ENCODE assay signal across 11 cellular contexts in the genomic region with DNA sequence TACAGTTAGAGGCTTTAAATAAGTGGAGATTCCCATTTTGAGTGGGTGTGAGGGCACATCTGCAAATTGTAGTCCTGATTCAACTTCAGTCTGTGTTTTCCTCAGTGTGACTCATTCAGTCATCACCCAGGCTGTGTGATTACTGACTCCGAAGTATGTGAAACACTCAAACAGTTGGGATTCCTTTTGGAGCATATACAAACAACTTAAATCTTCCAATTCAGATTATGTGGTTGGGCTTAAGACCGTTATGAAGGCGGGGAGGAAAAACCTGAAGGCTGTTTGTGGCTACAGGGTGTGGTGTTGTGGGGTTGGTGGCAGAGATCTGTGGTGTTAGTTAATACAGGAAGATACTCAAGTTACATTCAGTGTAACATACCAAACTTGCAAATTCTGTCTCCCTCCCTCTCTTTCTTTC.
A peak's percentile ranks its signal among the peaks of the same experiment; 100 is the strongest.
DNase-seq lines count a peak whose midpoint lies in the region; ATAC-seq and TF ChIP-seq lines count a peak whose summit lies in the region.
"Had no signal": no experiment of that assay in that cellular context is flagged by ENCODE, and none has a peak within 500 bp of the region (broad histone marks: within the 10 kb centered on the region; RNA-seq: fewer than 3 reads in every experiment).

No MANE protein-coding gene starts in this region.

- no peak for TF ChIP-seq CTCF in RWPE2 (IDR thresholded peaks at IDR 0.05; ENCODE audit: poor library complexity, severe bottlenecking)
- TF ChIP-seq CTCF in smooth muscle cell (IDR thresholded peaks at IDR 0.05; ENCODE audit: borderline replicate concordance, insufficient read depth, poor library complexity, severe bottlenecking): no peak

- H3K27me3 Mint-ChIP-seq in activated CD4-positive, alpha-beta memory T cell treated with anti-CD3 and anti-CD28 coated beads, Interleukin-2, amount 10 ng/mL, durations not matched to agents 7 days and 5 days: no peaks in the 10 kb centered on the region
- H3K27me3 Mint-ChIP-seq in activated CD4-positive, alpha-beta memory T cell treated with anti-CD3 and anti-CD28 coated beads for 36 hours: no peaks in the 10 kb centered on the region
- H3K27me3 Mint-ChIP-seq: type B pancreatic cell had no signal

- H3K79me2 ChIP-seq in smooth muscle cell (ENCODE audit: low read depth): no peaks in the 10 kb centered on the region

- 2% methylated on average over 3 of the region's 3 CpGs for WGBS in smooth muscle cell (ENCODE audit: low lambda C conversion rate)

- H3K4me1 ChIP-seq in RWPE2 (ENCODE audit: insufficient read depth, poor library complexity, severe bottlenecking) (peaks cover 18% of the 10 kb centered on the region), smooth muscle cell (ENCODE audit: low read depth) (peaks cover 27% of the 10 kb centered on the region)

- H4K20me1 ChIP-seq in smooth muscle cell (ENCODE audit: low read depth): no peaks in the 10 kb centered on the region
- H4K20me1 ChIP-seq: BLaER1 treated with 17β-estradiol and CSF1 and Interleukin-3, amounts not matched to agents 10 nM and 100 nM had no signal

- H3K27me3 ChIP-seq in RWPE2 (ENCODE audit: insufficient read depth, poor library complexity, severe bottlenecking) (no peaks in the 10 kb centered on the region), smooth muscle cell (ENCODE audit: low read depth) (no peaks in the 10 kb centered on the region)
- H3K27me3 ChIP-seq: BLaER1 treated with 17β-estradiol and CSF1 and Interleukin-3, amounts not matched to agents 10 nM and 100 nM had no signal

- H3K9ac ChIP-seq in smooth muscle cell (ENCODE audit: low read depth): peak overlapping the region; percentile 21
- H3K9ac ChIP-seq: BLaER1 treated with 17β-estradiol and CSF1 and Interleukin-3, amounts not matched to agents 10 nM and 100 nM had no signal

- CTCF ChIA-PET in activated CD4-positive, alpha-beta memory T cell treated with anti-CD3 and anti-CD28 coated beads, Interleukin-2, amount 10 ng/mL, durations not matched to agents 7 days and 5 days (lab: Charles Lee): no interaction called here
- CTCF ChIA-PET in activated CD4-positive, alpha-beta memory T cell treated with anti-CD3 and anti-CD28 coated beads for 36 hours (lab: Charles Lee): no interaction called here

- peaks cover 26% of the 10 kb centered on the region for H3F3A ChIP-seq in smooth muscle cell (ENCODE audit: low read depth)

- H3K4me1 Mint-ChIP-seq in activated CD4-positive, alpha-beta memory T cell treated with anti-CD3 and anti-CD28 coated beads, Interleukin-2, amount 10 ng/mL, durations not matched to agents 7 days and 5 days: peaks cover 5% of the 10 kb centered on the region
- H3K4me1 Mint-ChIP-seq in activated CD4-positive, alpha-beta memory T cell treated with anti-CD3 and anti-CD28 coated beads for 36 hours (ENCODE audit: low read depth): no peaks in the 10 kb centered on the region

- H3K36me3 Mint-ChIP-seq in activated CD4-positive, alpha-beta memory T cell treated with anti-CD3 and anti-CD28 coated beads, Interleukin-2, amount 10 ng/mL, durations not matched to agents 7 days and 5 days (ENCODE audit: low read depth): no peaks in the 10 kb centered on the region
- no peaks in the 10 kb centered on the region for H3K36me3 Mint-ChIP-seq in activated CD4-positive, alpha-beta memory T cell treated with anti-CD3 and anti-CD28 coated beads for 36 hours
- H3K36me3 Mint-ChIP-seq: type B pancreatic cell had no signal

- ATAC-seq in RWPE2 (ENCODE audit: low read depth) (peak; percentile 97), HG02852 (IDR thresholded peaks at IDR 0.05; ENCODE audit: unreplicated experiment) (no peak), GM19035 (IDR thresholded peaks at IDR 0.05; ENCODE audit: unreplicated experiment) (no peak), HG03196 (IDR thresholded peaks at IDR 0.05; ENCODE audit: unreplicated experiment) (no peak)

- H3K9me3 Mint-ChIP-seq in activated CD4-positive, alpha-beta memory T cell treated with anti-CD3 and anti-CD28 coated beads, Interleukin-2, amount 10 ng/mL, durations not matched to agents 7 days and 5 days: no peaks in the 10 kb centered on the region
- H3K9me3 Mint-ChIP-seq in activated CD4-positive, alpha-beta memory T cell treated with anti-CD3 and anti-CD28 coated beads for 36 hours: no peaks in the 10 kb centered on the region
- H3K9me3 Mint-ChIP-seq: type B pancreatic cell had no signal

- no peak for DNase-seq in activated CD4-positive, alpha-beta memory T cell treated with anti-CD3 and anti-CD28 coated beads, Interleukin-2, amount 10 ng/mL, durations not matched to agents 7 days and 5 days
- DNase-seq in activated CD4-positive, alpha-beta memory T cell treated with anti-CD3 and anti-CD28 coated beads for 36 hours: no peak
- DNase-seq in RWPE2 (ENCODE audit: low spot score): peak; percentile 72
- DNase-seq in fibroblast of peridontal ligament (ENCODE audit: extremely low read depth): peak; percentile 99
- no peak for DNase-seq in smooth muscle cell (lab: John Stamatoyannopoulos, UW; ENCODE audit: unreplicated experiment)
- DNase-seq: stimulated activated CD4-positive, alpha-beta T cell treated with anti-CD3 and anti-CD28 coated beads, Interleukin-12 subunit alpha, Interleukin-12 subunit beta, amount 100 ng/mL, for 4 hours had no signal

- no peak overlapping the region for H3K4me3 Mint-ChIP-seq in activated CD4-positive, alpha-beta memory T cell treated with anti-CD3 and anti-CD28 coated beads, Interleukin-2, amount 10 ng/mL, durations not matched to agents 7 days and 5 days
- H3K4me3 Mint-ChIP-seq in activated CD4-positive, alpha-beta memory T cell treated with anti-CD3 and anti-CD28 coated beads for 36 hours: no peak overlapping the region
- H3K4me3 Mint-ChIP-seq: type B pancreatic cell had no signal

- H3K27ac Mint-ChIP-seq in activated CD4-positive, alpha-beta memory T cell treated with anti-CD3 and anti-CD28 coated beads, Interleukin-2, amount 10 ng/mL, durations not matched to agents 7 days and 5 days: peak overlapping the region; percentile 9
- H3K27ac Mint-ChIP-seq in activated CD4-positive, alpha-beta memory T cell treated with anti-CD3 and anti-CD28 coated beads for 36 hours: no peak overlapping the region
- H3K27ac Mint-ChIP-seq: type B pancreatic cell had no signal

- POLR2A ChIA-PET in activated CD4-positive, alpha-beta memory T cell treated with anti-CD3 and anti-CD28 coated beads, Interleukin-2, amount 10 ng/mL, durations not matched to agents 7 days and 5 days (lab: Charles Lee): no interaction called here
- POLR2A ChIA-PET in activated CD4-positive, alpha-beta memory T cell treated with anti-CD3 and anti-CD28 coated beads for 36 hours (lab: Charles Lee): no interaction called here

- intact Hi-C loops in activated CD4-positive, alpha-beta memory T cell treated with anti-CD3 and anti-CD28 coated beads for 36 hours (cut with micrococcal nuclease): no loop called here

- H3K4me2 ChIP-seq in smooth muscle cell: peak overlapping the region; percentile 76

- no peak overlapping the region for H2AFZ ChIP-seq in smooth muscle cell (ENCODE audit: low read depth)

- peak overlapping the region; percentile 81 for H3K27ac ChIP-seq in RWPE2 (ENCODE audit: poor library complexity, severe bottlenecking)
- peak overlapping the region; percentile 82 for H3K27ac ChIP-seq in smooth muscle cell (ENCODE audit: low read depth)
- H3K27ac ChIP-seq: BLaER1 treated with 17β-estradiol and CSF1 and Interleukin-3, amounts not matched to agents 10 nM and 100 nM had no signal

- H3K9me3 ChIP-seq in RWPE2 (ENCODE audit: severe bottlenecking) (no peaks in the 10 kb centered on the region), smooth muscle cell (replicated peaks; ENCODE audit: low read depth) (no peaks in the 10 kb centered on the region)
- H3K9me3 ChIP-seq: BLaER1 treated with 17β-estradiol and CSF1 and Interleukin-3, amounts not matched to agents 10 nM and 100 nM had no signal

- H3K36me3 ChIP-seq in RWPE2 (ENCODE audit: low read depth) (no peaks in the 10 kb centered on the region), smooth muscle cell (ENCODE audit: low read depth) (no peaks in the 10 kb centered on the region)
- H3K36me3 ChIP-seq: BLaER1 treated with 17β-estradiol and CSF1 and Interleukin-3, amounts not matched to agents 10 nM and 100 nM had no signal

- no peak overlapping the region for H3K4me3 ChIP-seq in RWPE2 (ENCODE audit: severe bottlenecking)
- H3K4me3 ChIP-seq in smooth muscle cell: peak overlapping the region; percentile 0
- H3K4me3 ChIP-seq: BLaER1 treated with 17β-estradiol and CSF1 and Interleukin-3, amounts not matched to agents 10 nM and 100 nM had no signal

Comparison
In these comparisons a context has a peak if more than half of its experiments do, and no peak if none do; other contexts are left out.
1. DNase-seq: peak in RWPE2 (single experiment) and fibroblast of peridontal ligament (single experiment); none in activated CD4-positive, alpha-beta memory T cell treated with anti-CD3 and anti-CD28 coated beads, Interleukin-2, amount 10 ng/mL, durations not matched to agents 7 days and 5 days (single experiment), activated CD4-positive, alpha-beta memory T cell treated with anti-CD3 and anti-CD28 coated beads for 36 hours (single experiment) and smooth muscle cell (single experiment).